In genomic region chr12:124321556-124322270, GRCh38 we compare ENCODE assay signal across 9 cellular contexts. TPM values are rescaled to one million over a fixed set of nuclear protein-coding genes. Genes with fewer than 3 reads are reported as not detected.
DNase-seq lines count a peak whose midpoint lies in the region; ATAC-seq, FAIRE-seq and TF ChIP-seq lines count a peak whose summit lies in the region.
"Had no signal": no experiment of that assay in that cellular context is flagged by ENCODE, and none has a peak within 500 bp of the region (broad histone marks: within the 10 kb centered on the region; RNA-seq: fewer than 3 reads in every experiment).

No MANE protein-coding gene starts in this region.

- no peaks in the 10 kb centered on the region for H4K20me1 ChIP-seq in GM12878 (ENCODE audit: control insufficient read depth, insufficient read depth)

- peak overlapping the region; percentile 28 for H2BK15ac ChIP-seq in neuronal stem cell (ENCODE audit: low read length)

- H3K4ac ChIP-seq in neuronal stem cell (ENCODE audit: low read length) = no peak overlapping the region

- no peak overlapping the region for H2BK5ac ChIP-seq in neuronal stem cell (ENCODE audit: low read length)

- H3K14ac ChIP-seq in neuronal stem cell (ENCODE audit: low read length) = no peak overlapping the region

- BruUV-seq in GM12878 (replicated peaks; lab: Mats Ljungman, UMichigan) = no TSS peak

- SMC1A ChIA-PET in GM12878 (lab: Charles Lee; ENCODE audit: uncharacterized antibody, unreplicated experiment) = interaction anchor here (1.6 to 1.7 kb wide), 2 partner anchors 285 to 289 kb away, joined by 4 to 5 read pairs; no protein-coding TSS in a partner anchor

- intact Hi-C loops in GM12878 (cut with micrococcal nuclease; ENCODE audit: unreplicated experiment) = loop anchor here (1.0 to 5.0 kb wide), 3 partner anchors 269 to 445 kb away; no protein-coding TSS in a partner anchor

- TF ChIP-seq POLR2A in GM12878 (IDR thresholded peaks at IDR 0.05; ENCODE audit: low read depth, low read length) = 0 out of 2 replicates have a peak, but pooled peaks have one; percentile 31

- peak overlapping the region; percentile 65 for H3K18ac ChIP-seq in neuronal stem cell (ENCODE audit: low read length)

- H3K36me3 ChIP-seq in GM12878 (ENCODE audit: control insufficient read depth in 2 of 2, insufficient read depth in 2 of 2, low read length in 1 of 2) (peaks cover 5 to 15% of the 10 kb centered on the region in 2 experiments), neuronal stem cell (replicated peaks in 1 of 2; ENCODE audit: control insufficient read depth in 2 of 2, insufficient read depth in 2 of 2, low read length in 2 of 2) (peaks cover 14 to 29% of the 10 kb centered on the region in 2 donors)

- H3K79me2 ChIP-seq in GM12878 (ENCODE audit: control insufficient read depth, insufficient read depth, low read length) = no peaks in the 10 kb centered on the region

- RAD21 ChIA-PET in GM12878 (lab: Charles Lee; ENCODE audit: unreplicated experiment) = interaction anchor here (1.3 kb wide), 1 partner anchor 268 kb away, joined by 4 read pairs; no protein-coding TSS in a partner anchor

- H4K8ac ChIP-seq in neuronal stem cell (ENCODE audit: low read depth, low read length) = no peak overlapping the region

- ATAC-seq in GM18907 (IDR thresholded peaks at IDR 0.05; ENCODE audit: unreplicated experiment) (peak; percentile 14), HG02678 (IDR thresholded peaks at IDR 0.05; ENCODE audit: unreplicated experiment) (peak; percentile 9), GM12878 (peak; percentile 45), HG03521 (IDR thresholded peaks at IDR 0.05; ENCODE audit: unreplicated experiment) (no peak)

- H2BK120ac ChIP-seq in neuronal stem cell (ENCODE audit: low read depth, low read length) = no peak overlapping the region

- H3K4me3 ChIP-seq in GM12878 (no peak overlapping the region), neuronal stem cell (ENCODE audit: low read length in 2 of 2) (no peak overlapping the region)
- H3K4me3 ChIP-seq: spleen had no signal

- H3K9me3 ChIP-seq in GM12878 (replicated peaks; ENCODE audit: control insufficient read depth, insufficient read depth, low read length) (peaks cover 18% of the 10 kb centered on the region), neuronal stem cell (replicated peaks in 1 of 2; ENCODE audit: control insufficient read depth in 2 of 2, insufficient read depth in 1 of 2, low read depth in 1 of 2, low read length in 2 of 2) (peaks cover 17 to 27% of the 10 kb centered on the region in 2 donors)

- H3K9ac ChIP-seq in GM12878 (ENCODE audit: control insufficient read depth, insufficient read depth, low read length) (no peak overlapping the region), neuronal stem cell (ENCODE audit: low read depth, low read length, poor library complexity) (no peak overlapping the region)

- no peak overlapping the region for H2AFZ ChIP-seq in GM12878 (ENCODE audit: control insufficient read depth, low read depth, low read length)
- no peak overlapping the region for H2AFZ ChIP-seq in neuronal stem cell (ENCODE audit: low read length)

- peak overlapping the region; percentile 12 for H2AK5ac ChIP-seq in neuronal stem cell (ENCODE audit: low read depth, low read length)

- peaks cover 1% of the 10 kb centered on the region for H3K79me1 ChIP-seq in neuronal stem cell (ENCODE audit: low read depth, low read length)

- DNase-seq in GM12878 (ENCODE audit: low read depth, low spot score) (no peak), neuronal stem cell (ENCODE audit: low spot score) (no peak), NCI-H526 treated with DMSO at 0.1 percent for 48 hours (lab: John Stamatoyannopoulos, UW) (no peak)
- DNase-seq in central memory CD4-positive, alpha-beta T cell = no peak
- DNase-seq in stimulated activated CD4-positive, alpha-beta T cell treated with anti-CD3 and anti-CD28 coated beads, Interleukin-1b, Interleukin-23, amount 100 ng/mL, for 48 hours = no peak

- H2BK12ac ChIP-seq in neuronal stem cell (ENCODE audit: low read length) = no peak overlapping the region

- no peak for FAIRE-seq in GM12878 (lab: Jason Lieb, UNC)

- in situ Hi-C loops in GM12878 (cut with MboI) = no loop called here

- TF ChIP-seq RAD21 in GM12878 (IDR thresholded peaks at IDR 0.05; ENCODE audit: insufficient read depth, low read depth, low read length) = no peak

- H4K91ac ChIP-seq in neuronal stem cell (ENCODE audit: low read depth, low read length, poor library complexity) = no peak overlapping the region

- CTCF ChIA-PET in GM12878 (lab: Yijun Ruan, JAX) = interaction anchor here (5.3 kb wide), 1 partner anchor 285 kb away, joined by 39 read pairs; no protein-coding TSS in a partner anchor

- H3K4me2 ChIP-seq in GM12878 (ENCODE audit: control insufficient read depth, insufficient read depth) = no peak overlapping the region
- no peak overlapping the region for H3K4me2 ChIP-seq in neuronal stem cell (ENCODE audit: insufficient read depth, low read length, poor library complexity, severe bottlenecking)

- no peak for TF ChIP-seq CTCF in GM12878 (IDR thresholded peaks at IDR 0.05 in 2 of 3, conservative IDR thresholded peaks at IDR 0.05 in 1 of 3; ENCODE audit: control insufficient read depth in 2 of 3, extremely low read depth in 1 of 3, insufficient read depth in 1 of 3, low read depth in 3 of 3, low read length in 3 of 3)

- TF ChIP-seq EP300 in GM12878 (IDR thresholded peaks at IDR 0.05; ENCODE audit: borderline replicate concordance in 1 of 2, control insufficient read depth in 1 of 2, low read depth in 2 of 2, low read length in 2 of 2) = no peak

- WGBS in GM12878 (ENCODE audit: insufficient coverage, insufficient replicate concordance, low lambda C conversion rate, missing lambda C conversion rate) = 77% methylated on average over 7 of the region's 7 CpGs
- no CpG with 5 or more reads among the region's 7 CpGs for WGBS in neuronal stem cell (ENCODE audit: extremely low coverage in 2 of 2, insufficient read length in 2 of 2, insufficient replicate concordance in 1 of 2), 2 donors

- H3K27me3 ChIP-seq in GM12878 (replicated peaks in 1 of 2; ENCODE audit: control insufficient read depth in 2 of 2, insufficient read depth in 2 of 2, low read length in 1 of 2) (no peaks in the 10 kb centered on the region), neuronal stem cell (ENCODE audit: control insufficient read depth in 3 of 3, insufficient read depth in 3 of 3, low read depth in 1 of 3, low read length in 3 of 3) (no peaks in the 10 kb centered on the region)
- H3K27me3 ChIP-seq: spleen had no signal

- H3K4me1 ChIP-seq in GM12878 (ENCODE audit: control insufficient read depth, insufficient read depth, low read length) (no peaks in the 10 kb centered on the region), neuronal stem cell (ENCODE audit: control insufficient read depth in 2 of 2, insufficient read depth in 1 of 2, low read depth in 1 of 2, low read length in 2 of 2) (peaks cover 3 to 6% of the 10 kb centered on the region in 2 donors)
- H3K4me1 ChIP-seq: spleen had no signal

- POLR2A ChIA-PET in GM12878 (lab: Charles Lee) = no interaction called here

- H3K27ac ChIP-seq in GM12878 (ENCODE audit: control insufficient read depth, insufficient read depth) (no peak overlapping the region), neuronal stem cell (replicated peaks; ENCODE audit: low read length) (no peak overlapping the region)
- H3K27ac ChIP-seq: spleen had no signal

- no peak overlapping the region for H3K23ac ChIP-seq in neuronal stem cell (ENCODE audit: low read depth, low read length, poor library complexity)

TF ChIP-seq in GM12878, 131 proteins besides CTCF, POLR2A, EP300 and RAD21:
- 0 out of 2 replicates have a peak, but pooled peaks have one; percentile 12 for TF ChIP-seq POLR2AphosphoS2 (IDR thresholded peaks at IDR 0.05; ENCODE audit: low read depth, low read length)
- no peak for TF ChIP-seq MLLT1 (IDR thresholded peaks at IDR 0.05)
TF ChIP-seq in GM12878: peak in this region for 1.

RNA-seq across cellular contexts. Expression of gene RFLNA, which starts 26.8 kb away (rescaled TPM):
- total RNA-seq in GM12878 (2013; cell fraction: nucleolus; rRNA removed) = 2.4 TPM in 1 of 2 replicates, not detected in the other
- total RNA-seq in GM12878 (2014; rRNA removed) (0.05 TPM in 1 of 2 replicates, not detected in the other), GM12878 (2014; rRNA removed; fragmentation: Illumina TruSeq; extraction: Trizol) (not detected in 2 replicates), GM12878 (2021) (not detected in 2 replicates)
- not detected for polyA plus RNA-seq in GM12878 (2011; ENCODE audit: low read depth)
- polyA plus RNA-seq in GM12878 (2011; rRNA removed) (0.08 TPM in 1 of 2 replicates, not detected in the other), GM12878 (2014; fragmentation: Illumina TruSeq; extraction: Trizol) (not detected in 2 replicates), GM12878 (2014; fragmentation: Nextera tagmentation; extraction: Ambion mirVana) (not detected), GM12878 (2014; rRNA removed) (not detected in 2 replicates), GM12878 (2016; fragmentation: Nextera tagmentation; extraction: Ambion mirVana) (not detected)
- polyA plus RNA-seq in GM12878 (2011; cell fraction: cytosol; rRNA removed) = 0.13 TPM in 1 of 2 replicates, not detected in the other
- polyA plus RNA-seq in GM12878 (2011; cell fraction: nucleus; rRNA removed) = 0.16 TPM in 1 of 2 replicates, not detected in the other
- polyA plus RNA-seq in GM12878 (2012) = not detected in 2 replicates
- not detected in 2 replicates for polyA minus RNA-seq in GM12878 (2011; rRNA and poly(A)+ RNA removed)
- polyA minus RNA-seq in GM12878 (2011; cell fraction: cytosol; rRNA and poly(A)+ RNA removed) = not detected in 2 replicates
- polyA minus RNA-seq in GM12878 (2011; cell fraction: nucleus; rRNA and poly(A)+ RNA removed) = not detected in 2 replicates
- polyA plus RNA-seq in neuronal stem cell (2013, experiment 1 of 2) = 1.5 TPM
- polyA plus RNA-seq in neuronal stem cell (2013, experiment 2 of 2) = 2.0 TPM
